Comparison of ENCODE assay signal across 15 cellular contexts in genomic region chr1:3542635-3543034, GRCh38.
A peak's percentile ranks its signal among the peaks of the same experiment; 100 is the strongest.
DNase-seq lines count a peak whose midpoint lies in the region; ATAC-seq and TF ChIP-seq lines count a peak whose summit lies in the region.
"Had no signal": no experiment of that assay in that cellular context is flagged by ENCODE, and none has a peak within 500 bp of the region (broad histone marks: within the 10 kb centered on the region; RNA-seq: fewer than 3 reads in every experiment).

No MANE protein-coding gene starts in this region.

- ATAC-seq in IMR-90 (ENCODE audit: low read depth): no peak; the same call in 1 of the 2 replicates
- ATAC-seq in GM19324 (IDR thresholded peaks at IDR 0.05; ENCODE audit: low FRiP score, unreplicated experiment): no peak

- H2AFZ ChIP-seq in IMR-90 (replicated peaks; ENCODE audit: low read length, poor library complexity) (peak overlapping the region; percentile 91), mesenchymal stem cell (ENCODE audit: low read depth, low read length) (no peak overlapping the region)
- H2AFZ ChIP-seq: hepatocyte had no signal

- H3K27me3 Mint-ChIP-seq in MCF 10A (ENCODE audit: insufficient read depth, unreplicated experiment): no peaks in the 10 kb centered on the region
- H3K27me3 Mint-ChIP-seq: activated CD4-positive, alpha-beta memory T cell treated with anti-CD3 and anti-CD28 coated beads for 36 hours; activated naive CD8-positive, alpha-beta T cell; activated T-cell treated with anti-CD3 and anti-CD28 coated beads, Interleukin-2, amount 50 U/mL, for 24 hours had no signal

- H3K27ac ChIP-seq in IMR-90 (ENCODE audit: insufficient read depth, low read length): peak overlapping the region; percentile 96
- peak overlapping the region; percentile 62 for H3K27ac ChIP-seq in mesenchymal stem cell (ENCODE audit: low read length, poor library complexity, severe bottlenecking)
- peak overlapping the region; percentile 88 for H3K27ac ChIP-seq in tibial artery
- H3K27ac ChIP-seq: hepatocyte, KMS-11 had no signal

- H3K4me2 ChIP-seq in IMR-90 (ENCODE audit: low read depth, low read length) (no peak overlapping the region; the same call in 1 of the 2 replicates), mesenchymal stem cell (ENCODE audit: low read length, poor library complexity, severe bottlenecking) (no peak overlapping the region)
- H3K4me2 ChIP-seq: hepatocyte, KMS-11 had no signal

- in situ Hi-C loops in IMR-90 (cut with MboI; ENCODE audit: low sequenced_read_pairs): no loop called here

- intact Hi-C loops in IMR-90 (cut with micrococcal nuclease): loop anchor here (5.0 kb wide), 1 partner anchor 40 kb away; no protein-coding TSS in a partner anchor
- intact Hi-C loops in MCF 10A (cut with micrococcal nuclease): loop anchor here (1.0 kb wide), 1 partner anchor 38 kb away; no protein-coding TSS in a partner anchor
- intact Hi-C loops in tibial artery (cut with DNase I; ENCODE audit: low total_unique reads): no loop called here

- H3K27ac Mint-ChIP-seq in MCF 10A (ENCODE audit: low read depth, unreplicated experiment): peak overlapping the region; percentile 83
- H3K27ac Mint-ChIP-seq: activated CD4-positive, alpha-beta memory T cell treated with anti-CD3 and anti-CD28 coated beads for 36 hours; activated naive CD8-positive, alpha-beta T cell; activated T-cell treated with anti-CD3 and anti-CD28 coated beads, Interleukin-2, amount 50 U/mL, for 24 hours had no signal

- TF ChIP-seq RAD21 in IMR-90 (IDR thresholded peaks at IDR 0.05; ENCODE audit: low read length): no peak

- H2BK120ac ChIP-seq in IMR-90 (ENCODE audit: low read depth, low read length): peak overlapping the region; percentile 99
- H2BK120ac ChIP-seq in mesenchymal stem cell (ENCODE audit: low read depth, low read length): no peak overlapping the region

- peak overlapping the region; percentile 98 for H3K4ac ChIP-seq in IMR-90 (ENCODE audit: low read depth, low read length)
- H3K4ac ChIP-seq in mesenchymal stem cell (ENCODE audit: low read depth in 1 of 2, low read length in 2 of 2): no peak overlapping the region

- CTCF ChIA-PET in IMR-90 (lab: Yijun Ruan, JAX): no interaction called here
- CTCF ChIA-PET in MCF 10A (lab: Yijun Ruan, JAX): interaction anchor here (1.0 to 1.8 kb wide), 5 partner anchors 13 to 182 kb away, joined by 4 to 12 read pairs (median 6); no protein-coding TSS in a partner anchor

- no peaks in the 10 kb centered on the region for H3K36me3 Mint-ChIP-seq in MCF 10A (ENCODE audit: insufficient read depth, unreplicated experiment)
- H3K36me3 Mint-ChIP-seq: activated CD4-positive, alpha-beta memory T cell treated with anti-CD3 and anti-CD28 coated beads for 36 hours; activated naive CD8-positive, alpha-beta T cell had no signal

- peak overlapping the region; percentile 22; the same call in 1 of the 2 replicates for H3K56ac ChIP-seq in IMR-90 (ENCODE audit: extremely low read depth, insufficient read depth, low read length)

- H3K23ac ChIP-seq in IMR-90 (ENCODE audit: low read depth, low read length) (peak overlapping the region; percentile 86), mesenchymal stem cell (ENCODE audit: low read length in 2 of 2) (no peak overlapping the region)

- H3K4me1 ChIP-seq in IMR-90 (ENCODE audit: control insufficient read depth, insufficient read depth, low read length): peaks cover 31% of the 10 kb centered on the region
- peaks cover 45% of the 10 kb centered on the region for H3K4me1 ChIP-seq in mesenchymal stem cell (ENCODE audit: control insufficient read depth, insufficient read depth, low read depth, low read length)
- H3K4me1 ChIP-seq in tibial artery: peaks cover 0 to 91% (median 70%) of the 10 kb centered on the region in 4 donors
- H3K4me1 ChIP-seq: BE2C had no signal

- H3K79me1 ChIP-seq in IMR-90 (ENCODE audit: low read depth in 1 of 2, low read length in 2 of 2): no peaks in the 10 kb centered on the region
- H3K79me1 ChIP-seq in mesenchymal stem cell (replicated peaks; ENCODE audit: low read length, poor library complexity, severe bottlenecking): no peaks in the 10 kb centered on the region

- H3K4me1 Mint-ChIP-seq in MCF 10A (ENCODE audit: insufficient read depth, unreplicated experiment): peaks cover 12% of the 10 kb centered on the region

- H3K36me3 ChIP-seq in IMR-90 (ENCODE audit: control insufficient read depth, insufficient read depth, low read length) (no peaks in the 10 kb centered on the region), mesenchymal stem cell (ENCODE audit: control insufficient read depth in 1 of 2, insufficient read depth in 2 of 2, low read depth in 1 of 2, low read length in 2 of 2) (peaks cover 0 to 6% of the 10 kb centered on the region in 2 experiments), tibial artery (no peaks in the 10 kb centered on the region)
- H3K36me3 ChIP-seq: BE2C had no signal

- H3K27me3 ChIP-seq in IMR-90 (ENCODE audit: control insufficient read depth, insufficient read depth, low read length): no peaks in the 10 kb centered on the region
- H3K27me3 ChIP-seq in mesenchymal stem cell (ENCODE audit: control insufficient read depth in 1 of 2, insufficient read depth in 1 of 2, low read length in 2 of 2): peaks cover 7 to 65% of the 10 kb centered on the region in 2 experiments
- H3K27me3 ChIP-seq in tibial artery: no peaks in the 10 kb centered on the region
- H3K27me3 ChIP-seq: BE2C, hepatocyte had no signal

- DNase-seq in IMR-90: no peak
- no peak for DNase-seq in MCF 10A (ENCODE audit: unreplicated experiment)
- DNase-seq in mesenchymal stem cell: no peak
- no peak for DNase-seq in tibial artery
- no peak for DNase-seq in NCI-H510A (lab: John Stamatoyannopoulos, UW)
- no peak for DNase-seq in NCI-H1048 (lab: John Stamatoyannopoulos, UW)
- DNase-seq in C1 segment of cervical spinal cord (lab: John Stamatoyannopoulos, UW): no peak
- DNase-seq: activated CD4-positive, alpha-beta memory T cell treated with anti-CD3 and anti-CD28 coated beads for 36 hours; activated T-cell treated with anti-CD3 and anti-CD28 coated beads, Interleukin-2, amount 50 U/mL, for 24 hours; DMS153 had no signal

- peak overlapping the region; percentile 94 for H2AK9ac ChIP-seq in IMR-90 (replicated peaks; ENCODE audit: low read depth, low read length, poor library complexity)

- H3K9me3 Mint-ChIP-seq in MCF 10A (ENCODE audit: unreplicated experiment): no peaks in the 10 kb centered on the region
- H3K9me3 Mint-ChIP-seq: activated CD4-positive, alpha-beta memory T cell treated with anti-CD3 and anti-CD28 coated beads for 36 hours; activated T-cell treated with anti-CD3 and anti-CD28 coated beads, Interleukin-2, amount 50 U/mL, for 24 hours had no signal

- H3K18ac ChIP-seq in IMR-90 (ENCODE audit: low read depth, low read length) (peak overlapping the region; percentile 92), mesenchymal stem cell (ENCODE audit: low read depth in 1 of 2, low read length in 2 of 2) (no peak overlapping the region)

- H4K8ac ChIP-seq in IMR-90 (ENCODE audit: low read depth in 2 of 2, low read length in 2 of 2): peak overlapping the region; percentile 95
- no peak overlapping the region for H4K8ac ChIP-seq in mesenchymal stem cell (ENCODE audit: low read length)

- H3K4me3 Mint-ChIP-seq in MCF 10A (ENCODE audit: unreplicated experiment): no peak overlapping the region
- H3K4me3 Mint-ChIP-seq: activated CD4-positive, alpha-beta memory T cell treated with anti-CD3 and anti-CD28 coated beads for 36 hours; activated naive CD8-positive, alpha-beta T cell; activated T-cell treated with anti-CD3 and anti-CD28 coated beads, Interleukin-2, amount 50 U/mL, for 24 hours had no signal

- H2BK5ac ChIP-seq in IMR-90 (ENCODE audit: low read depth, low read length, poor library complexity, severe bottlenecking) (peak overlapping the region; percentile 98), mesenchymal stem cell (ENCODE audit: low read depth, low read length, poor library complexity, severe bottlenecking) (peak overlapping the region; percentile 33)

- peak overlapping the region; percentile 96; the same call in 2 of the 3 replicates for H2BK15ac ChIP-seq in IMR-90 (ENCODE audit: low read depth, low read length)
- H2BK15ac ChIP-seq in mesenchymal stem cell (ENCODE audit: low read depth, poor library complexity, severe bottlenecking): no peak overlapping the region

- H3K14ac ChIP-seq in IMR-90 (replicated peaks; ENCODE audit: low read depth, low read length): peak overlapping the region; percentile 95
- no peak overlapping the region for H3K14ac ChIP-seq in mesenchymal stem cell (ENCODE audit: low read length in 2 of 2)

- dilution Hi-C loops in IMR-90 (cut with HindIII; ENCODE audit: low sequenced_read_pairs, unreplicated experiment): no loop called here

- H3K9me1 ChIP-seq in IMR-90 (ENCODE audit: insufficient read depth, low read length): 0 out of 2 replicates have a peak, but pooled peaks cover 2% of the 10 kb centered on the region

- H3K9ac ChIP-seq in IMR-90 (ENCODE audit: low read depth, low read length) (peak overlapping the region; percentile 53), mesenchymal stem cell (ENCODE audit: low read length) (peak overlapping the region; percentile 43)
- H3K9ac ChIP-seq: KMS-11 had no signal

- H2BK20ac ChIP-seq in IMR-90 (ENCODE audit: low read depth, low read length): peak overlapping the region; percentile 87

- H2BK12ac ChIP-seq in mesenchymal stem cell (ENCODE audit: low read length in 2 of 2): no peak overlapping the region

- BruUV-seq in IMR-90 (replicated peaks; lab: Mats Ljungman, UMichigan) (no TSS peak), MCF 10A (replicated peaks; lab: Mats Ljungman, UMichigan) (no TSS peak)

- POLR2A ChIA-PET in IMR-90 (lab: Charles Lee; ENCODE audit: unreplicated experiment): no interaction called here
- POLR2A ChIA-PET in MCF 10A (lab: Yijun Ruan, JAX): interaction anchor here (0.8 to 2.4 kb wide), 5 partner anchors 10 to 38 kb away, joined by 3 to 20 read pairs (median 8); no protein-coding TSS in a partner anchor

- H2AK5ac ChIP-seq in IMR-90 (ENCODE audit: low read depth, low read length) (peak overlapping the region; percentile 92), mesenchymal stem cell (ENCODE audit: low read length, severe bottlenecking) (peak overlapping the region; percentile 74)

- H3K4me3 ChIP-seq in IMR-90 (ENCODE audit: insufficient read depth, low read depth, low read length): no peak overlapping the region
- no peak overlapping the region for H3K4me3 ChIP-seq in mesenchymal stem cell (ENCODE audit: insufficient read depth in 1 of 2, low read depth in 1 of 2, low read length in 2 of 2)
- H3K4me3 ChIP-seq in tibial artery: peak overlapping the region; percentile 13 to 28
- H3K4me3 ChIP-seq: hepatocyte had no signal

- H3K9me3 ChIP-seq in IMR-90 (ENCODE audit: control insufficient read depth, insufficient read depth, low read length) (no peaks in the 10 kb centered on the region; the same call in 1 of the 2 replicates), mesenchymal stem cell (ENCODE audit: control insufficient read depth, low read length) (no peaks in the 10 kb centered on the region), tibial artery (no peaks in the 10 kb centered on the region)
- H3K9me3 ChIP-seq: BE2C had no signal

- TF ChIP-seq POLR2A in IMR-90 (IDR thresholded peaks at IDR 0.05; ENCODE audit: low read depth, low read length): no peak

- 88% methylated on average over 5 of the region's 11 CpGs; no CpG with 5 or more reads in 1 of the 2 experiments for WGBS in IMR-90 (ENCODE audit: extremely low coverage in 2 of 2, insufficient read length in 1 of 2), 2 experiments
- 88% methylated on average over 11 of the region's 11 CpGs for WGBS in mesenchymal stem cell

- peak overlapping the region; percentile 98 for H4K91ac ChIP-seq in IMR-90 (ENCODE audit: insufficient read depth, low read depth, low read length)
- H4K91ac ChIP-seq in mesenchymal stem cell (ENCODE audit: low read length): no peak overlapping the region

- TF ChIP-seq CTCF in IMR-90 (conservative IDR thresholded peaks at IDR 0.05; ENCODE audit: low read depth, low read length) (no peak), MCF 10A (IDR thresholded peaks at IDR 0.05; ENCODE audit: unreplicated experiment) (no peak), tibial artery (IDR thresholded peaks at IDR 0.05) (no peak)

- H4K5ac ChIP-seq in IMR-90 (ENCODE audit: low read depth, low read length): peak overlapping the region; percentile 90

- H4K20me1 ChIP-seq in IMR-90 (ENCODE audit: insufficient read depth, low read length): no peaks in the 10 kb centered on the region

Comparison
In these comparisons a context has a peak if more than half of its experiments do, and no peak if none do; other contexts are left out.
1. H3K4me3 ChIP-seq: peak in tibial artery (2 of 2); none in IMR-90 (single experiment) and mesenchymal stem cell (0 of 2).
2. Peak in every context shown above with its lines, with median percentiles within 50 percentile points of each other: H3K27ac ChIP-seq.